Comparison of ENCODE assay signal across 33 cellular contexts in the genomic region with DNA sequence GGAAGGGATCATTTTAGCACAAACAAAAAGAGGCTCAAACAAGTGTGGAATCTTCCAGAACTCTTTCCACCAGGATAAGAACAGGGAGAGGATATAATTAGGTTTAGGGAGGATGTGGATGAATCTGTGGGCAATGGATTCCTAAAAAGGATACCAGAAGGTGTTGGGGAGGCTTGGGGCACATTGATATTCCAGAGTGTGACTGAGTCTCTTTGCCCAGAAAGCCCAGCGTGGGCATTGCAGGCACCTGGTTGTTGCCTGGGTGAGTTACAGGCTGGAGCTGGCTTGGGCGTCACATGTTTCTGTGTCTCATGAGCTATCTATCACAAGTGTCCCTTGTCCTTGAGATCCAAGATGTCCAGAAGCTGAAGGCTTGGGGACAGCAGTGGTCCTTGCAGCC. TPM values are rescaled to one million over a fixed set of nuclear protein-coding genes. Genes with fewer than 3 reads are reported as not detected.
DNase-seq lines count a peak whose midpoint lies in the region; ATAC-seq, FAIRE-seq and TF ChIP-seq lines count a peak whose summit lies in the region.
"Had no signal": no experiment of that assay in that cellular context is flagged by ENCODE, and none has a peak within 500 bp of the region (broad histone marks: within the 10 kb centered on the region; RNA-seq: fewer than 3 reads in every experiment).

No MANE protein-coding gene starts in this region.

- H3K27ac Mint-ChIP-seq in WTC11, result 0 out of 2 replicates have a peak overlapping the region, but pooled peaks have one; percentile 43
- no peak overlapping the region for H3K27ac Mint-ChIP-seq in neural crest cell (ENCODE audit: unreplicated experiment)
- no peak overlapping the region for H3K27ac Mint-ChIP-seq in Calu3 (ENCODE audit: unreplicated experiment)
- H3K27ac Mint-ChIP-seq in CD8-positive, alpha-beta T cell, result no peak overlapping the region
- H3K27ac Mint-ChIP-seq: CD4-positive, alpha-beta memory T cell; HFFc6; IgD-negative memory B cell had no signal

- no peak for TF ChIP-seq EP300 in H1 (IDR thresholded peaks at IDR 0.05; ENCODE audit: borderline replicate concordance in 1 of 2, low read depth in 2 of 2, low read length in 2 of 2)

- H2BK15ac ChIP-seq in H1 (ENCODE audit: low read length), result no peak overlapping the region

- H3K4me2 ChIP-seq in H1 (ENCODE audit: insufficient read depth in 1 of 2, low read depth in 2 of 2, low read length in 2 of 2), result no peak overlapping the region
- H3K4me2 ChIP-seq: A549, KMS-11, PC-9 had no signal

- H3K23me2 ChIP-seq in H1 (ENCODE audit: low read depth, low read length), result peaks cover 5% of the 10 kb centered on the region

- H4K91ac ChIP-seq in H1 (replicated peaks; ENCODE audit: insufficient read length, low read length), result no peak overlapping the region

- no peak overlapping the region for H3K4me3 ChIP-seq in H1 (ENCODE audit: extremely low read depth in 1 of 4, insufficient read depth in 2 of 4, low read depth in 3 of 4, low read length in 4 of 4)
- H3K4me3 ChIP-seq in CD8-positive, alpha-beta T cell (ENCODE audit: low read depth, low read length), result no peak overlapping the region
- H3K4me3 ChIP-seq: A549, GM12878, HAP-1, PC-9, SJSA1 had no signal

- peak overlapping the region; percentile 63; the same call in 1 of the 2 replicates for H2BK12ac ChIP-seq in H1 (ENCODE audit: low read depth, low read length)

- no peaks in the 10 kb centered on the region; a peak in 1 of 7 replicates for H3K27me3 ChIP-seq in H1 (replicated peaks in 1 of 4; ENCODE audit: control insufficient read depth in 3 of 4, extremely low read depth in 1 of 4, insufficient read depth in 3 of 4, low read length in 3 of 4)
- peaks cover 6% of the 10 kb centered on the region for H3K27me3 ChIP-seq in CD8-positive, alpha-beta T cell (ENCODE audit: insufficient read depth, low read length)

- H3K4me1 Mint-ChIP-seq in WTC11 (peaks cover 34% of the 10 kb centered on the region), neural crest cell (peaks cover 24% of the 10 kb centered on the region), Calu3 (ENCODE audit: low read depth, unreplicated experiment) (no peaks in the 10 kb centered on the region)
- peaks cover 10% of the 10 kb centered on the region for H3K4me1 Mint-ChIP-seq in CD8-positive, alpha-beta T cell (ENCODE audit: low read depth)

- CTCF ChIA-PET in WTC11 (lab: Charles Lee) (interaction anchor here (3.2 kb wide), 1 partner anchor 45 kb away, joined by 19 read pairs; no protein-coding TSS in a partner anchor), H1 (lab: Charles Lee; ENCODE audit: partially characterized antibody) (interaction anchor here (0.6 to 36.0 kb wide), 9 partner anchors 11 to 725 kb away, joined by 3 to 728 read pairs (median 3); no protein-coding TSS in a partner anchor), Calu3 (lab: Charles Lee) (no interaction called here)
- CTCF ChIA-PET in CD8-positive, alpha-beta T cell (lab: Charles Lee), result interaction anchor here (1.2 to 14.9 kb wide), 2 partner anchors 43 to 75 kb away, joined by 5 to 225 read pairs; no protein-coding TSS in a partner anchor

- ATAC-seq in WTC11 (no peak), GM21360 (IDR thresholded peaks at IDR 0.05; ENCODE audit: unreplicated experiment) (no peak), SK-N-SH treated with all-trans-retinoic acid at 6 μM for 48 hours (no peak)
- no peak for ATAC-seq in CD8-positive, alpha-beta T cell
- ATAC-seq: A549, GM12878 had no signal

- H3K4me3 Mint-ChIP-seq in WTC11 (no peak overlapping the region), neural crest cell (peak overlapping the region; percentile 85), Calu3 (ENCODE audit: low read depth, unreplicated experiment) (no peak overlapping the region)
- H3K4me3 Mint-ChIP-seq in CD8-positive, alpha-beta T cell, result no peak overlapping the region
- H3K4me3 Mint-ChIP-seq: CD4-positive, alpha-beta memory T cell; HFFc6; IgD-negative memory B cell had no signal

- peaks cover 0 to 3% (median 0%) of the 10 kb centered on the region in 4 experiments; a peak in 1 of 8 replicates for H3K36me3 ChIP-seq in H1 (ENCODE audit: control insufficient read depth in 2 of 4, insufficient read depth in 4 of 4, low read length in 3 of 4)
- H3K36me3 ChIP-seq in CD8-positive, alpha-beta T cell (ENCODE audit: insufficient read depth, low read length), result no peaks in the 10 kb centered on the region
- H3K36me3 ChIP-seq: HAP-1, SJSA1 had no signal

- H3K9ac ChIP-seq in H1 (replicated peaks in 1 of 4; ENCODE audit: extremely low read depth in 1 of 4, low read depth in 3 of 4, low read length in 3 of 4), result no peak overlapping the region
- H3K9ac ChIP-seq: KMS-11 had no signal

- peaks cover 18% of the 10 kb centered on the region for H3K36me3 Mint-ChIP-seq in WTC11
- H3K36me3 Mint-ChIP-seq in neural crest cell (ENCODE audit: low read depth), result peaks cover 8% of the 10 kb centered on the region
- no peaks in the 10 kb centered on the region for H3K36me3 Mint-ChIP-seq in Calu3 (ENCODE audit: insufficient read depth, unreplicated experiment)
- no peaks in the 10 kb centered on the region for H3K36me3 Mint-ChIP-seq in CD8-positive, alpha-beta T cell
- H3K36me3 Mint-ChIP-seq: CD4-positive, alpha-beta memory T cell; IgD-negative memory B cell had no signal

- DNase-seq in WTC11 (ENCODE audit: low spot score) (no peak), H1 (ENCODE audit: low read depth in 1 of 2, low spot score in 2 of 2) (no peak), neural crest cell (ENCODE audit: low read depth, low spot score) (no peak), posterior cingulate gyrus (peak in 8 of 10 donors; percentile 32 to 95 (median 68)), Calu3 (no peak)
- DNase-seq in CD8-positive, alpha-beta T cell, result no peak
- DNase-seq: AML-193; C1 segment of cervical spinal cord; Caco-2; CD4-positive, alpha-beta memory T cell; DMS 273 treated with DMSO at 0.1 percent for 48 hours; DMS79; EL; GDM1; HFFc6; MM.1S; NCI-H1417; NCI-H1694; NCI-H2029 treated with DMSO at 0.1 percent for 48 hours; NCI-H446 treated with DMSO at 0.1 percent for 48 hours; NCI-H526 treated with DMSO at 0.1 percent for 48 hours; PC-9; Right ventricle myocardium superior; RPMI8226 had no signal

- H2BK5ac ChIP-seq in H1 (ENCODE audit: low read depth, low read length), result 0 out of 2 replicates have a peak overlapping the region, but pooled peaks have one; percentile 26

- H4K5ac ChIP-seq in H1 (ENCODE audit: insufficient read length, low read depth, low read length), result no peak overlapping the region

- no peak overlapping the region for H3K27ac ChIP-seq in H1 (ENCODE audit: low read depth, low read length)
- H3K27ac ChIP-seq in CD8-positive, alpha-beta T cell (ENCODE audit: low read depth, low read length), result no peak overlapping the region
- H3K27ac ChIP-seq: A549, HL-60, KMS-11, PC-9, SJSA1 had no signal

- no peak overlapping the region for H3K56ac ChIP-seq in H1 (replicated peaks; ENCODE audit: insufficient read length, low read depth, low read length)

- H3K18ac ChIP-seq in H1 (ENCODE audit: extremely low read depth, low read length), result no peak overlapping the region

- no peak overlapping the region for H3K4ac ChIP-seq in H1 (replicated peaks; ENCODE audit: insufficient read length, low read depth, low read length)

- intact Hi-C loops in posterior cingulate gyrus (cut with DNase I), result no loop called here
- intact Hi-C loops in Calu3 (cut with micrococcal nuclease; ENCODE audit: unreplicated experiment), result no loop called here
- intact Hi-C loops in CD8-positive, alpha-beta T cell (cut with DNase I, micrococcal nuclease), result loop anchor here in 1 of 2 experiments (2.0 kb wide), 3 partner anchors 45 to 173 kb away; no protein-coding TSS in a partner anchor

- peaks cover 10% of the 10 kb centered on the region for H3K9me3 Mint-ChIP-seq in WTC11
- H3K9me3 Mint-ChIP-seq in neural crest cell, result no peaks in the 10 kb centered on the region
- H3K9me3 Mint-ChIP-seq in Calu3 (ENCODE audit: low read depth, unreplicated experiment), result peaks cover 2% of the 10 kb centered on the region
- no peaks in the 10 kb centered on the region for H3K9me3 Mint-ChIP-seq in CD8-positive, alpha-beta T cell
- H3K9me3 Mint-ChIP-seq: HFFc6 had no signal

- 0 out of 2 replicates have a peak overlapping the region, but pooled peaks have one; percentile 80 for H2BK20ac ChIP-seq in H1 (ENCODE audit: low read length)

- H3K23ac ChIP-seq in H1 (ENCODE audit: insufficient read length), result no peak overlapping the region

- no peak overlapping the region for H4K8ac ChIP-seq in H1 (ENCODE audit: extremely low read depth, insufficient read depth, low read length)

- H3K4me1 ChIP-seq in H1 (replicated peaks in 1 of 4; ENCODE audit: control insufficient read depth in 3 of 4, insufficient read depth in 4 of 4, low read length in 3 of 4), result peaks cover 0 to 3% (median 2%) of the 10 kb centered on the region in 4 experiments; a peak in 3 of 7 replicates
- H3K4me1 ChIP-seq in CD8-positive, alpha-beta T cell (ENCODE audit: insufficient read depth, low read length), result peaks cover 11% of the 10 kb centered on the region
- H3K4me1 ChIP-seq: A549 had no signal

- peaks cover 4 to 58% of the 10 kb centered on the region in 2 experiments; a peak in 3 of 4 replicates for H3K79me2 ChIP-seq in H1 (ENCODE audit: control insufficient read depth in 1 of 2, insufficient read depth in 2 of 2, low read length in 2 of 2)

- TF ChIP-seq POLR2A in H1 (IDR thresholded peaks at IDR 0.05; ENCODE audit: control extremely low read depth in 1 of 2, low read depth in 2 of 2, low read length in 2 of 2), result no peak

- POLR2A ChIA-PET in WTC11 (lab: Charles Lee) (no interaction called here), H1 (lab: Charles Lee; ENCODE audit: partially characterized antibody) (interaction anchor here (0.6 to 1.5 kb wide), 4 partner anchors 11 to 51 kb away, joined by 3 to 4 read pairs (median 3); no protein-coding TSS in a partner anchor)
- POLR2A ChIA-PET in CD8-positive, alpha-beta T cell (lab: Charles Lee), result no interaction called here

- no peak overlapping the region for H2BK120ac ChIP-seq in H1 (replicated peaks; ENCODE audit: low read depth, low read length)

- TF ChIP-seq CTCF in WTC11 (IDR thresholded peaks at IDR 0.05) (no peak), H1 (IDR thresholded peaks at IDR 0.05; ENCODE audit: control extremely low read depth in 1 of 3, insufficient read depth in 1 of 3, low read depth in 1 of 3, low read length in 3 of 3) (no peak), neural crest cell (conservative IDR thresholded peaks at IDR 0.05) (no peak), Calu3 (IDR thresholded peaks at IDR 0.05; ENCODE audit: unreplicated experiment) (no peak)
- no peak for TF ChIP-seq CTCF in CD8-positive, alpha-beta T cell (IDR thresholded peaks at IDR 0.05)

- WGBS in H1 (ENCODE audit: extremely low coverage in 1 of 2, insufficient coverage in 1 of 2, insufficient read length in 1 of 2, insufficient replicate concordance in 2 of 2, low coverage in 1 of 2, low lambda C conversion rate in 2 of 2, missing lambda C conversion rate in 1 of 2), 2 experiments, result 91% methylated on average over 2 of the region's 2 CpGs; no CpG with 5 or more reads in 1 of the 2 experiments

- H4K20me1 ChIP-seq in H1 (replicated peaks in 1 of 2; ENCODE audit: control insufficient read depth in 1 of 2, insufficient read depth in 2 of 2, low read length in 2 of 2), result peaks cover 0 to 2% of the 10 kb centered on the region in 2 experiments

- H2AK5ac ChIP-seq in H1 (ENCODE audit: low read depth, low read length), result 0 out of 2 replicates have a peak overlapping the region, but pooled peaks have one; percentile 5

- BruUV-seq in Calu3 (replicated peaks; lab: Mats Ljungman, UMichigan), result no TSS peak

- no peak for FAIRE-seq in H1 (lab: Jason Lieb, UNC)
- FAIRE-seq: A549, GM12878 had no signal

- no peak for TF ChIP-seq RAD21 in H1 (IDR thresholded peaks at IDR 0.05 in 1 of 2, conservative IDR thresholded peaks at IDR 0.05 in 1 of 2; ENCODE audit: low read depth in 2 of 2, low read length in 2 of 2)

- H3K79me1 ChIP-seq in H1 (ENCODE audit: low read depth, low read length), result peaks cover 9% of the 10 kb centered on the region

- H3K14ac ChIP-seq in H1 (ENCODE audit: insufficient read length), result no peak overlapping the region

- H3K27me3 Mint-ChIP-seq in WTC11 (ENCODE audit: low read depth) (peaks cover 6% of the 10 kb centered on the region; the same call in 1 of the 2 replicates), neural crest cell (ENCODE audit: low read depth) (peaks cover 6% of the 10 kb centered on the region), Calu3 (ENCODE audit: unreplicated experiment) (peaks cover 38% of the 10 kb centered on the region)
- peaks cover 16% of the 10 kb centered on the region for H3K27me3 Mint-ChIP-seq in CD8-positive, alpha-beta T cell (ENCODE audit: low read depth)

- no peaks in the 10 kb centered on the region for H3K9me3 ChIP-seq in H1 (ENCODE audit: insufficient read depth in 2 of 2, low read depth in 1 of 2, low read length in 1 of 2)
- no peaks in the 10 kb centered on the region for H3K9me3 ChIP-seq in CD8-positive, alpha-beta T cell (ENCODE audit: low read length)
- H3K9me3 ChIP-seq: A549, Caco-2, HAP-1, SJSA1 had no signal

- H2AFZ ChIP-seq in H1 (ENCODE audit: low read length), result no peak overlapping the region
- H2AFZ ChIP-seq: PC-9 had no signal

RNA-seq across cellular contexts. Expression of a gene that starts 3.3 kb away (rescaled TPM):
- total RNA-seq in WTC11 (2021) (64.4 to 70.9 TPM (median 67.0 TPM) in 3 replicates), neural crest cell (38.3 and 39.2 TPM in 2 replicates), Calu3 (2022) (not detected in 2 replicates)
- 68.8 and 71.4 TPM in 2 replicates for total RNA-seq in H1 (2021; fragmentation: NEBNext Ultra II Directional; extraction: Animal tissue kit (Norgen Biotek cat#: 25700))
- polyA plus RNA-seq in H1 (2011; rRNA removed), result 51.1 and 68.1 TPM in 2 replicates
- polyA plus RNA-seq in H1 (2011; cell fraction: cytosol; rRNA removed), result 64.7 TPM
- polyA plus RNA-seq in H1 (2011; cell fraction: nucleus; rRNA removed), result 90.6 TPM
- polyA plus RNA-seq in H1 (2012, experiment 1 of 2), result 53.7 to 60.1 TPM (median 59.5 TPM) in 4 replicates
- 54.5 TPM for polyA plus RNA-seq in H1 (2012, experiment 2 of 2)
- polyA plus RNA-seq in H1 (2013, experiment 1 of 2), result 95.9 TPM
- polyA plus RNA-seq in H1 (2013, experiment 2 of 2), result 94.8 TPM
- 17.5 and 19.5 TPM in 2 replicates for polyA minus RNA-seq in H1 (2011; rRNA and poly(A)+ RNA removed)
- 29.7 TPM for polyA minus RNA-seq in H1 (2011; cell fraction: cytosol; rRNA and poly(A)+ RNA removed)
- polyA minus RNA-seq in H1 (2011; cell fraction: nucleus; rRNA and poly(A)+ RNA removed), result 19.1 TPM
- total RNA-seq in CD8-positive, alpha-beta T cell, result not detected
- total RNA-seq: CD4-positive, alpha-beta memory T cell; HFFc6; Right ventricle myocardium superior; SJSA1 had no signal
- polyA plus RNA-seq: CD4-positive, alpha-beta memory T cell; GM12878; IgD-negative memory B cell had no signal

RNA-seq across cellular contexts. Expression of a gene that starts 44.3 kb away (rescaled TPM):
- total RNA-seq in WTC11 (2021) (13.7 to 16.6 TPM (median 15.5 TPM) in 3 replicates), neural crest cell (48.0 and 54.3 TPM in 2 replicates), Calu3 (2022) (12.3 and 13.2 TPM in 2 replicates)
- 17.7 and 17.8 TPM in 2 replicates for total RNA-seq in H1 (2021; fragmentation: NEBNext Ultra II Directional; extraction: Animal tissue kit (Norgen Biotek cat#: 25700))
- polyA plus RNA-seq in H1 (2011; rRNA removed), result 12.5 and 18.9 TPM in 2 replicates
- 18.8 TPM for polyA plus RNA-seq in H1 (2011; cell fraction: cytosol; rRNA removed)
- 12.3 TPM for polyA plus RNA-seq in H1 (2011; cell fraction: nucleus; rRNA removed)
- 25.7 to 34.5 TPM (median 29.0 TPM) in 4 replicates for polyA plus RNA-seq in H1 (2012, experiment 1 of 2)
- polyA plus RNA-seq in H1 (2012, experiment 2 of 2), result 25.3 TPM
- 17.7 TPM for polyA plus RNA-seq in H1 (2013, experiment 1 of 2)
- polyA plus RNA-seq in H1 (2013, experiment 2 of 2), result 17.7 TPM
- polyA minus RNA-seq in H1 (2011; rRNA and poly(A)+ RNA removed), result 22.1 and 25.8 TPM in 2 replicates
- 11.2 TPM for polyA minus RNA-seq in H1 (2011; cell fraction: cytosol; rRNA and poly(A)+ RNA removed)
- polyA minus RNA-seq in H1 (2011; cell fraction: nucleus; rRNA and poly(A)+ RNA removed), result 12.3 TPM
- total RNA-seq in CD8-positive, alpha-beta T cell, result 1 to 10 TPM; 2.3 to 3.5 TPM

Comparison
In these comparisons a context has a peak if more than half of its experiments do, and no peak if none do; other contexts are left out.
1. DNase-seq: peak in posterior cingulate gyrus (8 of 10); none in WTC11 (single experiment), H1 (0 of 2), neural crest cell (single experiment), Calu3 (single experiment) and CD8-positive, alpha-beta T cell (0 of 7).
2. RNA of a gene that starts 3.3 kb away (total RNA-seq): 68.8 to 71.4 TPM in H1, 64.4 to 70.9 TPM in WTC11 and 38.3 to 39.2 TPM in neural crest cell; not detected in Calu3 and not detected in CD8-positive, alpha-beta T cell; every median in the first group is over 10 times any median in the second.